In genomic region chr17:74754832-74755231, GRCh38 we compare ENCODE assay signal across 23 cellular contexts. TPM values are rescaled to one million over a fixed set of nuclear protein-coding genes. Genes with fewer than 3 reads are reported as not detected.
DNase-seq lines count a peak whose midpoint lies in the region; ATAC-seq and TF ChIP-seq lines count a peak whose summit lies in the region.
"Had no signal": no experiment of that assay in that cellular context is flagged by ENCODE, and none has a peak within 500 bp of the region (broad histone marks: within the 10 kb centered on the region; RNA-seq: fewer than 3 reads in every experiment).

No MANE protein-coding gene starts in this region.

- no peak for TF ChIP-seq CTCF in prostate gland (IDR thresholded peaks at IDR 0.05)
- TF ChIP-seq CTCF in GM10266 (IDR thresholded peaks at IDR 0.05; ENCODE audit: control insufficient read depth, insufficient read depth, low read depth, missing control alignments) = no peak

- no peaks in the 10 kb centered on the region for H3K9me3 ChIP-seq in naive thymus-derived CD4-positive, alpha-beta T cell (ENCODE audit: control insufficient read depth in 2 of 3, low read length in 3 of 3)
- no peaks in the 10 kb centered on the region for H3K9me3 ChIP-seq in prostate gland
- H3K9me3 ChIP-seq: ascending aorta, colonic mucosa, transverse colon had no signal

- H3K36me3 Mint-ChIP-seq in activated CD4-positive, alpha-beta T cell treated with anti-CD3 and anti-CD28 coated beads for 36 hours (ENCODE audit: low read depth) = peaks cover 36% of the 10 kb centered on the region
- H3K36me3 Mint-ChIP-seq in activated CD8-positive, alpha-beta T cell treated with anti-CD3 and anti-CD28 coated beads, Interleukin-2, amount 10 ng/mL, durations not matched to agents 7 days and 5 days (ENCODE audit: low read depth) = peaks cover 60% of the 10 kb centered on the region
- peaks cover 4 to 34% (median 16%) of the 10 kb centered on the region in 5 donors for H3K36me3 Mint-ChIP-seq in naive thymus-derived CD4-positive, alpha-beta T cell

- TF ChIP-seq POLR2A in prostate gland (IDR thresholded peaks at IDR 0.05) = no peak

- H3K27me3 Mint-ChIP-seq in activated CD4-positive, alpha-beta T cell treated with anti-CD3 and anti-CD28 coated beads for 36 hours = no peaks in the 10 kb centered on the region
- no peaks in the 10 kb centered on the region for H3K27me3 Mint-ChIP-seq in activated CD8-positive, alpha-beta T cell treated with anti-CD3 and anti-CD28 coated beads, Interleukin-2, amount 10 ng/mL, durations not matched to agents 7 days and 5 days (ENCODE audit: low read depth)
- H3K27me3 Mint-ChIP-seq in naive thymus-derived CD4-positive, alpha-beta T cell = no peaks in the 10 kb centered on the region
- H3K27me3 Mint-ChIP-seq: activated B cell treated with CpG ODN at 0.5 μM for 24 hours had no signal

- H3K27me3 ChIP-seq in naive thymus-derived CD4-positive, alpha-beta T cell (ENCODE audit: control insufficient read depth in 2 of 2, insufficient read depth in 2 of 2, low read length in 2 of 2) = no peaks in the 10 kb centered on the region
- no peaks in the 10 kb centered on the region for H3K27me3 ChIP-seq in prostate gland (replicated peaks; ENCODE audit: insufficient read depth)
- H3K27me3 ChIP-seq: ascending aorta, colonic mucosa, transverse colon had no signal

- peaks cover 76 to 85% of the 10 kb centered on the region in 2 donors for H3K4me1 ChIP-seq in naive thymus-derived CD4-positive, alpha-beta T cell (ENCODE audit: control insufficient read depth in 2 of 2, insufficient read depth in 2 of 2, low read length in 2 of 2)
- H3K4me1 ChIP-seq in prostate gland (replicated peaks) = peaks cover 42% of the 10 kb centered on the region

- no peak for ATAC-seq in activated CD4-positive, alpha-beta T cell treated with anti-CD3 and anti-CD28 coated beads for 36 hours
- ATAC-seq in activated CD8-positive, alpha-beta T cell treated with anti-CD3 and anti-CD28 coated beads, Interleukin-2, amount 10 ng/mL, durations not matched to agents 7 days and 5 days = no peak
- ATAC-seq in naive thymus-derived CD4-positive, alpha-beta T cell = no peak
- no peak for ATAC-seq in GM21619 (IDR thresholded peaks at IDR 0.05; ENCODE audit: unreplicated experiment)
- ATAC-seq: esophagus mucosa, sciatic nerve had no signal

- peaks cover 84% of the 10 kb centered on the region for H3K4me1 Mint-ChIP-seq in activated CD4-positive, alpha-beta T cell treated with anti-CD3 and anti-CD28 coated beads for 36 hours
- peaks cover 68% of the 10 kb centered on the region for H3K4me1 Mint-ChIP-seq in activated CD8-positive, alpha-beta T cell treated with anti-CD3 and anti-CD28 coated beads, Interleukin-2, amount 10 ng/mL, durations not matched to agents 7 days and 5 days (ENCODE audit: low read depth)
- H3K4me1 Mint-ChIP-seq in naive thymus-derived CD4-positive, alpha-beta T cell = peaks cover 76 to 92% (median 82%) of the 10 kb centered on the region in 7 donors

- POLR2A ChIA-PET in activated CD4-positive, alpha-beta T cell treated with anti-CD3 and anti-CD28 coated beads for 36 hours (lab: Charles Lee) = no interaction called here
- POLR2A ChIA-PET in activated CD8-positive, alpha-beta T cell treated with anti-CD3 and anti-CD28 coated beads, Interleukin-2, amount 10 ng/mL, durations not matched to agents 7 days and 5 days (lab: Charles Lee) = interaction anchor here (0.8 kb wide), 1 partner anchor 17 kb away, joined by 3 read pairs; no protein-coding TSS in a partner anchor
- POLR2A ChIA-PET in naive thymus-derived CD4-positive, alpha-beta T cell (lab: Charles Lee) = interaction anchor here (0.6 to 20.3 kb wide), 3 partner anchors 9 to 76 kb away, joined by 3 to 372 read pairs (median 3); partner anchors contain the start of gene NAT9

- no peaks in the 10 kb centered on the region for H3K9me3 Mint-ChIP-seq in activated CD4-positive, alpha-beta T cell treated with anti-CD3 and anti-CD28 coated beads for 36 hours (ENCODE audit: low read depth)
- H3K9me3 Mint-ChIP-seq in activated CD8-positive, alpha-beta T cell treated with anti-CD3 and anti-CD28 coated beads, Interleukin-2, amount 10 ng/mL, durations not matched to agents 7 days and 5 days (ENCODE audit: insufficient read depth) = no peaks in the 10 kb centered on the region
- H3K9me3 Mint-ChIP-seq in naive thymus-derived CD4-positive, alpha-beta T cell = no peaks in the 10 kb centered on the region
- H3K9me3 Mint-ChIP-seq: activated B cell treated with CpG ODN at 0.5 μM for 24 hours, CD14-positive monocyte, H9 had no signal

- WGBS in prostate gland = 95% methylated on average over 3 of the region's 3 CpGs

- H3K27ac ChIP-seq in naive thymus-derived CD4-positive, alpha-beta T cell (ENCODE audit: low read depth, low read length) = peak overlapping the region; percentile 4
- H3K27ac ChIP-seq in prostate gland = no peak overlapping the region
- H3K27ac ChIP-seq: ascending aorta, colonic mucosa had no signal

- peak; percentile 46 for DNase-seq in activated CD4-positive, alpha-beta T cell treated with anti-CD3 and anti-CD28 coated beads for 36 hours
- no peak for DNase-seq in activated CD4-positive, alpha-beta T cell treated with anti-CD3 and anti-CD28 coated beads, Interleukin-2, amount 50 U/mL, for 4 hours
- DNase-seq in ELF-1 (ENCODE audit: low read depth, low spot score) (peak; percentile 4), prostate gland (ENCODE audit: low spot score) (no peak), GM10266 (ENCODE audit: extremely low spot score) (no peak)
- no peak for DNase-seq in activated CD8-positive, alpha-beta T cell treated with anti-CD3 and anti-CD28 coated beads, Interleukin-2, amount 10 ng/mL, durations not matched to agents 7 days and 5 days
- no peak for DNase-seq in naive thymus-derived CD4-positive, alpha-beta T cell
- DNase-seq: 8988T; activated B cell treated with CpG ODN at 0.5 μM for 24 hours; colonic mucosa; H9; mesendoderm; NCI-H1092 treated with DMSO at 0.1 percent for 48 hours; NCI-H748 treated with DMSO at 0.1 percent for 48 hours; stimulated activated CD4-positive, alpha-beta T cell treated with anti-CD3 and anti-CD28 coated beads, Interleukin-4, amount 100 ng/mL, for 24 hours; transverse colon had no signal

- H3K4me3 ChIP-seq in naive thymus-derived CD4-positive, alpha-beta T cell (ENCODE audit: low read length) = no peak overlapping the region
- H3K4me3 ChIP-seq in prostate gland = no peak overlapping the region
- H3K4me3 ChIP-seq: ascending aorta, colonic mucosa, transverse colon had no signal

- peaks cover 0 to 19% (median 3%) of the 10 kb centered on the region in 3 experiments for H3K36me3 ChIP-seq in naive thymus-derived CD4-positive, alpha-beta T cell (ENCODE audit: control insufficient read depth in 2 of 3, insufficient read depth in 3 of 3, low read length in 3 of 3)
- no peaks in the 10 kb centered on the region for H3K36me3 ChIP-seq in prostate gland
- H3K36me3 ChIP-seq: ascending aorta, colonic mucosa, transverse colon had no signal

- H3K4me3 Mint-ChIP-seq in activated CD4-positive, alpha-beta T cell treated with anti-CD3 and anti-CD28 coated beads for 36 hours = no peak overlapping the region
- no peak overlapping the region for H3K4me3 Mint-ChIP-seq in activated CD8-positive, alpha-beta T cell treated with anti-CD3 and anti-CD28 coated beads, Interleukin-2, amount 10 ng/mL, durations not matched to agents 7 days and 5 days
- peak overlapping the region; percentile 23 to 100 (median 41) for H3K4me3 Mint-ChIP-seq in naive thymus-derived CD4-positive, alpha-beta T cell
- H3K4me3 Mint-ChIP-seq: activated B cell treated with CpG ODN at 0.5 μM for 24 hours, CD14-positive monocyte, H9 had no signal

- peak overlapping the region; percentile 47 for H3K27ac Mint-ChIP-seq in activated CD4-positive, alpha-beta T cell treated with anti-CD3 and anti-CD28 coated beads for 36 hours
- peak overlapping the region; percentile 43 for H3K27ac Mint-ChIP-seq in activated CD8-positive, alpha-beta T cell treated with anti-CD3 and anti-CD28 coated beads, Interleukin-2, amount 10 ng/mL, durations not matched to agents 7 days and 5 days
- peak overlapping the region; percentile 29 to 97 (median 71) for H3K27ac Mint-ChIP-seq in naive thymus-derived CD4-positive, alpha-beta T cell
- H3K27ac Mint-ChIP-seq: activated B cell treated with CpG ODN at 0.5 μM for 24 hours, CD14-positive monocyte had no signal

- intact Hi-C loops in activated CD4-positive, alpha-beta T cell treated with anti-CD3 and anti-CD28 coated beads for 36 hours (cut with DNase I, micrococcal nuclease) = no loop called here
- intact Hi-C loops in naive thymus-derived CD4-positive, alpha-beta T cell (cut with micrococcal nuclease) = loop anchor here in 1 of 2 donors (5.0 to 10.0 kb wide), 2 partner anchors 98 to 550 kb away; partner anchors contain the start of gene RPL38
- intact Hi-C loops in prostate gland (cut with DNase I) = loop anchor here (5.0 kb wide), 1 partner anchor 528 kb away; no protein-coding TSS in a partner anchor

- CTCF ChIA-PET in activated CD4-positive, alpha-beta T cell treated with anti-CD3 and anti-CD28 coated beads for 36 hours (lab: Charles Lee) = interaction anchor here (1.2 to 8.2 kb wide), 6 partner anchors 8 to 97 kb away, joined by 3 to 82 read pairs (median 12); partner anchors contain the start of gene NHERF1
- CTCF ChIA-PET in activated CD8-positive, alpha-beta T cell treated with anti-CD3 and anti-CD28 coated beads, Interleukin-2, amount 10 ng/mL, durations not matched to agents 7 days and 5 days (lab: Charles Lee) = interaction anchor here (0.7 to 6.8 kb wide), 7 partner anchors 9 to 108 kb away, joined by 3 to 79 read pairs (median 3); partner anchors contain the start of gene RAB37
- CTCF ChIA-PET in naive thymus-derived CD4-positive, alpha-beta T cell (lab: Charles Lee) = interaction anchor here (1.2 to 14.1 kb wide), 3 partner anchors 9 to 98 kb away, joined by 4 to 165 read pairs (median 56); partner anchors contain the start of gene NAT9

RNA-seq across cellular contexts. Expression of gene NHERF1, which starts 6.4 kb away (rescaled TPM):
- 100 to 1,000 TPM; 115 to 170 TPM for total RNA-seq in activated CD4-positive, alpha-beta T cell treated with anti-CD3 and anti-CD28 coated beads for 36 hours
- 100 to 1,000 TPM; 286 to 296 TPM for total RNA-seq in activated CD8-positive, alpha-beta T cell treated with anti-CD3 and anti-CD28 coated beads, Interleukin-2, amount 10 ng/mL, durations not matched to agents 7 days and 5 days
- 100 to 1,000 TPM in 4 of 5 experiments, 10 to 100 TPM in 1; 93.1 to 279 (median 156) TPM for total RNA-seq in naive thymus-derived CD4-positive, alpha-beta T cell
- 100 to 1,000 TPM; 273 to 393 TPM for polyA plus RNA-seq in naive thymus-derived CD4-positive, alpha-beta T cell
- 100 to 1,000 TPM in 1 of 2 donors, 10 to 100 TPM in 1; 84.1 to 133 TPM for total RNA-seq in prostate gland

RNA-seq across cellular contexts. Expression of gene RAB37, which starts 17.8 kb away (rescaled TPM):
- total RNA-seq in activated CD4-positive, alpha-beta T cell treated with anti-CD3 and anti-CD28 coated beads for 36 hours = 1 to 10 TPM; 2.7 to 3.5 TPM
- 10 to 100 TPM; 19.1 to 19.6 TPM for total RNA-seq in activated CD8-positive, alpha-beta T cell treated with anti-CD3 and anti-CD28 coated beads, Interleukin-2, amount 10 ng/mL, durations not matched to agents 7 days and 5 days
- 10 to 100 TPM; 23.6 to 58.5 (median 34.4) TPM for total RNA-seq in naive thymus-derived CD4-positive, alpha-beta T cell
- 10 to 100 TPM; 30.4 to 30.7 TPM for polyA plus RNA-seq in naive thymus-derived CD4-positive, alpha-beta T cell
- total RNA-seq in prostate gland = 1 to 10 TPM; 1.6 to 2.2 TPM
- total RNA-seq: Daoy, RPMI7951 had no signal

RNA-seq across cellular contexts. Expression of gene NAT9, which starts 21.3 kb away (rescaled TPM):
- 10 to 100 TPM; 23.7 to 39.6 TPM for total RNA-seq in activated CD4-positive, alpha-beta T cell treated with anti-CD3 and anti-CD28 coated beads for 36 hours
- 10 to 100 TPM; 28.3 to 30.7 TPM for total RNA-seq in activated CD8-positive, alpha-beta T cell treated with anti-CD3 and anti-CD28 coated beads, Interleukin-2, amount 10 ng/mL, durations not matched to agents 7 days and 5 days
- total RNA-seq in naive thymus-derived CD4-positive, alpha-beta T cell = 10 to 100 TPM; 41.4 to 78.8 (median 56.9) TPM
- 10 to 100 TPM; 16.8 to 37.9 TPM for polyA plus RNA-seq in naive thymus-derived CD4-positive, alpha-beta T cell
- total RNA-seq in prostate gland = 10 to 100 TPM; 29.6 to 49.3 TPM

RNA-seq across cellular contexts. Expression of gene CD300LF, which starts 42.1 kb away (rescaled TPM):
- not detected for total RNA-seq in activated CD4-positive, alpha-beta T cell treated with anti-CD3 and anti-CD28 coated beads for 36 hours
- not detected for total RNA-seq in activated CD8-positive, alpha-beta T cell treated with anti-CD3 and anti-CD28 coated beads, Interleukin-2, amount 10 ng/mL, durations not matched to agents 7 days and 5 days
- 10 to 100 TPM in 1 of 5 experiments, 1 to 10 TPM in 1, under 1 TPM in 2, not detected in 1; 0.46 to 41.0 (median 2.7) TPM for total RNA-seq in naive thymus-derived CD4-positive, alpha-beta T cell
- not detected for polyA plus RNA-seq in naive thymus-derived CD4-positive, alpha-beta T cell
- total RNA-seq in prostate gland = 1 to 10 TPM in 1 of 2 donors, under 1 TPM in 1; 0.59 to 1.2 TPM
- total RNA-seq: ascending aorta, Daoy, H9, RPMI7951 had no signal

Comparison
In these comparisons a context has a peak if more than half of its experiments do, and no peak if none do; other contexts are left out.
1. DNase-seq: peak in activated CD4-positive, alpha-beta T cell treated with anti-CD3 and anti-CD28 coated beads for 36 hours (single experiment) and ELF-1 (single experiment); none in activated CD4-positive, alpha-beta T cell treated with anti-CD3 and anti-CD28 coated beads, Interleukin-2, amount 50 U/mL, for 4 hours (0 of 2), activated CD8-positive, alpha-beta T cell treated with anti-CD3 and anti-CD28 coated beads, Interleukin-2, amount 10 ng/mL, durations not matched to agents 7 days and 5 days (single experiment), naive thymus-derived CD4-positive, alpha-beta T cell (0 of 9), prostate gland (single experiment) and GM10266 (single experiment).
2. H3K4me3 Mint-ChIP-seq: peak in naive thymus-derived CD4-positive, alpha-beta T cell (10 of 10); none in activated CD4-positive, alpha-beta T cell treated with anti-CD3 and anti-CD28 coated beads for 36 hours (single experiment) and activated CD8-positive, alpha-beta T cell treated with anti-CD3 and anti-CD28 coated beads, Interleukin-2, amount 10 ng/mL, durations not matched to agents 7 days and 5 days (single experiment).
3. RNA of gene RAB37, which starts 17.8 kb away (total RNA-seq): 23.6 to 58.5 TPM in naive thymus-derived CD4-positive, alpha-beta T cell and 19.1 to 19.6 TPM in activated CD8-positive, alpha-beta T cell treated with anti-CD3 and anti-CD28 coated beads, Interleukin-2, amount 10 ng/mL, durations not matched to agents 7 days and 5 days; 2.7 to 3.5 TPM in activated CD4-positive, alpha-beta T cell treated with anti-CD3 and anti-CD28 coated beads for 36 hours and 1.6 to 2.2 TPM in prostate gland; every median in the first group is over 4 times any median in the second.
4. Peak in every context shown above with its lines, with median percentiles within 50 percentile points of each other: H3K27ac Mint-ChIP-seq.